Comparison of ENCODE assay signal across 17 cellular contexts in genomic region chr1:61107638-61108037, GRCh38. TPM values are rescaled to one million over a fixed set of nuclear protein-coding genes. Genes with fewer than 3 reads are reported as not detected.
DNase-seq lines count a peak whose midpoint lies in the region; ATAC-seq, FAIRE-seq and TF ChIP-seq lines count a peak whose summit lies in the region.
"Had no signal": no experiment of that assay in that cellular context is flagged by ENCODE, and none has a peak within 500 bp of the region (broad histone marks: within the 10 kb centered on the region; RNA-seq: fewer than 3 reads in every experiment).

No MANE protein-coding gene starts in this region.

- H3K4me2 ChIP-seq in K562 (ENCODE audit: insufficient read depth, low read length), result no peak overlapping the region
- H3K4me2 ChIP-seq: BLaER1 had no signal

- H3K9ac ChIP-seq in K562 (ENCODE audit: insufficient read depth in 1 of 2, low read depth in 2 of 2, low read length in 2 of 2) (no peak overlapping the region), kidney (ENCODE audit: low read length in 2 of 2) (no peak overlapping the region)
- H3K9ac ChIP-seq: BLaER1 had no signal

- CTCF ChIA-PET in K562 (lab: Yijun Ruan, JAX; ENCODE audit: low intra/inter-chr PET ratio), result no interaction called here

- 100% methylated on average over 1 of the region's 1 CpG for WGBS in K562 (ENCODE audit: insufficient coverage, low coverage, missing lambda C conversion rate)
- WGBS in adrenal gland, 4 donors, result 52 to 100% (median 97%) methylated on average over 1 of the region's 1 CpG

- H3K4me3 ChIP-seq in K562, result no peak overlapping the region
- no peak overlapping the region for H3K4me3 ChIP-seq in kidney (ENCODE audit: low read length in 2 of 2)
- no peak overlapping the region for H3K4me3 ChIP-seq in adrenal gland
- H3K4me3 ChIP-seq: BLaER1, HAP-1 had no signal

- H3K9me3 ChIP-seq in K562 (replicated peaks; ENCODE audit: control insufficient read depth, insufficient read depth, low read depth, low read length), result peaks cover 9% of the 10 kb centered on the region
- H3K9me3 ChIP-seq in kidney (ENCODE audit: control insufficient read depth in 1 of 2, low read length in 2 of 2), result peaks cover 0 to 5% of the 10 kb centered on the region in 2 donors
- H3K9me3 ChIP-seq in adrenal gland (replicated peaks in 1 of 3), result peaks cover 0 to 16% (median 0%) of the 10 kb centered on the region in 3 donors
- H3K9me3 ChIP-seq: BLaER1, Caco-2, HAP-1 had no signal

- no peak for TF ChIP-seq CTCF in K562 (IDR thresholded peaks at IDR 0.05 in 2 of 3, conservative IDR thresholded peaks at IDR 0.05 in 1 of 3; ENCODE audit: insufficient read depth in 2 of 3, low read depth in 1 of 3, low read length in 3 of 3)
- no peak for TF ChIP-seq CTCF in kidney (IDR thresholded peaks at IDR 0.05; ENCODE audit: borderline replicate concordance, extremely low read depth, insufficient read depth)
- no peak for TF ChIP-seq CTCF in adrenal gland (IDR thresholded peaks at IDR 0.05)

- H3K27ac ChIP-seq in K562 (ENCODE audit: extremely low read depth, low read depth, low read length) (no peak overlapping the region), kidney (ENCODE audit: low read depth in 2 of 2, low read length in 2 of 2) (no peak overlapping the region), adrenal gland (no peak overlapping the region)
- H3K27ac ChIP-seq: BLaER1, C4-2B had no signal

- intact Hi-C loops in K562 (cut with micrococcal nuclease) (no loop called here), kidney (cut with DNase I) (no loop called here), adrenal gland (cut with DNase I) (no loop called here), left colon (cut with DNase I, micrococcal nuclease) (no loop called here)

- no peak for DNase-seq in K562 (ENCODE audit: extremely low read depth in 1 of 4, low spot score in 3 of 4)
- no peak for DNase-seq in kidney
- DNase-seq in adrenal gland, result no peak
- no peak for DNase-seq in nucleus accumbens (lab: John Stamatoyannopoulos, UW)
- DNase-seq in left colon, result no peak
- DNase-seq: Caco-2; CD4-positive, CD25-positive, alpha-beta regulatory T cell; CD8-positive, alpha-beta T cell; DMS153; DMS79 treated with DMSO at 0.1 percent for 48 hours; GOT3 had no signal

- H3K9me1 ChIP-seq in K562 (ENCODE audit: control insufficient read depth, insufficient read depth, low read length), result no peaks in the 10 kb centered on the region

- TF ChIP-seq POLR2A in K562 (conservative IDR thresholded peaks at IDR 0.05) (no peak), adrenal gland (IDR thresholded peaks at IDR 0.05) (no peak)

- no peak for TF ChIP-seq RAD21 in K562 (CRISPR knock-in tag; conservative IDR thresholded peaks at IDR 0.05 in 1 of 2, IDR thresholded peaks at IDR 0.05 in 1 of 2)

- peaks cover 21% of the 10 kb centered on the region; the same call in 2 of the 3 replicates for H3K36me3 ChIP-seq in K562 (ENCODE audit: control insufficient read depth, insufficient read depth, low read length)
- no peaks in the 10 kb centered on the region for H3K36me3 ChIP-seq in kidney (ENCODE audit: control insufficient read depth in 1 of 2, insufficient read depth in 2 of 2, low read length in 2 of 2)
- no peaks in the 10 kb centered on the region for H3K36me3 ChIP-seq in adrenal gland (replicated peaks in 1 of 2)
- H3K36me3 ChIP-seq: BLaER1, HAP-1 had no signal

- H3K4me1 ChIP-seq in K562 (replicated peaks in 1 of 2; ENCODE audit: control insufficient read depth in 2 of 2, insufficient read depth in 2 of 2, low read length in 2 of 2), result peaks cover 0 to 9% of the 10 kb centered on the region in 2 experiments; a peak in 3 of 5 replicates
- peaks cover 4 to 7% of the 10 kb centered on the region in 2 donors for H3K4me1 ChIP-seq in kidney (ENCODE audit: control insufficient read depth in 1 of 2, insufficient read depth in 1 of 2, low read depth in 1 of 2, low read length in 2 of 2)
- H3K4me1 ChIP-seq in adrenal gland (replicated peaks in 1 of 2), result peaks cover 33 to 69% of the 10 kb centered on the region in 2 donors
- H3K4me1 ChIP-seq: BLaER1, Caco-2 had no signal

- in situ Hi-C loops in K562 (cut with MboI), result no loop called here

- TF ChIP-seq EP300 in K562 (IDR thresholded peaks at IDR 0.05; ENCODE audit: low read length), result no peak

- H3K27me3 ChIP-seq in K562 (ENCODE audit: control insufficient read depth in 2 of 2, insufficient read depth in 2 of 2, low read length in 2 of 2), result no peaks in the 10 kb centered on the region
- H3K27me3 ChIP-seq in adrenal gland, result no peaks in the 10 kb centered on the region
- H3K27me3 ChIP-seq: BLaER1 had no signal

- POLR2A ChIA-PET in K562 (lab: Yijun Ruan, JAX), result no interaction called here

- H4K20me1 ChIP-seq in K562 (replicated peaks; ENCODE audit: control insufficient read depth, insufficient read depth, low read length), result no peaks in the 10 kb centered on the region
- H4K20me1 ChIP-seq: BLaER1 had no signal

- BruUV-seq in K562 (replicated peaks; lab: Mats Ljungman, UMichigan), result no TSS peak

- H2AFZ ChIP-seq in K562 (ENCODE audit: low read depth, low read length), result no peak overlapping the region

- FAIRE-seq in G401.6 (lab: Jason Lieb, UNC) (peak; percentile 72), K562 (lab: Jason Lieb, UNC) (no peak), kidney (lab: Jason Lieb, UNC) (peak; percentile 62)
- FAIRE-seq: GM12892, H54 had no signal

- H3K79me2 ChIP-seq in K562 (ENCODE audit: control insufficient read depth, insufficient read depth, low read length), result peaks cover 98% of the 10 kb centered on the region

- ATAC-seq in K562, result no peak
- no peak for ATAC-seq in left colon
- ATAC-seq: CD8-positive, alpha-beta T cell had no signal

TF ChIP-seq in K562, 482 proteins besides CTCF, POLR2A, EP300 and RAD21 (continues in another document):
- TF ChIP-seq CBX3 (IDR thresholded peaks at IDR 0.05; ENCODE audit: borderline replicate concordance in 1 of 2, low read length in 2 of 2), result peak in 1 of 2 experiments; percentile 89; a peak in 1 of 3 replicates
- peak; percentile 92 for TF ChIP-seq BRD9 (IDR thresholded peaks at IDR 0.05; ENCODE audit: low read depth, partially characterized antibody)
- TF ChIP-seq KLF6 (CRISPR knock-in tag; IDR thresholded peaks at IDR 0.05; ENCODE audit: borderline replicate concordance), result no peak
- TF ChIP-seq ZNF280A (IDR thresholded peaks at IDR 0.05; ENCODE audit: low read depth, partially characterized antibody), result peak; percentile 41
- no peak for TF ChIP-seq RHOXF2B (CRISPR knock-in tag; conservative IDR thresholded peaks at IDR 0.05)
- TF ChIP-seq MAZ (CRISPR knock-in tag; conservative IDR thresholded peaks at IDR 0.05 in 1 of 2, IDR thresholded peaks at IDR 0.05 in 1 of 2), result no peak

RNA-seq across cellular contexts. Expression of gene NFIA, which starts 25.3 kb away (rescaled TPM):
- total RNA-seq in K562 (2011; cell fraction: chromatin; rRNA removed; ENCODE audit: low replicate concordance), result 64.5 and 151 TPM in 2 replicates
- total RNA-seq in K562 (2011; cell fraction: nucleolus; rRNA removed), result 18.0 and 29.1 TPM in 2 replicates
- total RNA-seq in K562 (2011; cell fraction: nucleoplasm; rRNA removed), result 50.7 and 73.9 TPM in 2 replicates
- total RNA-seq in K562 (2014; rRNA removed), result 6.5 and 9.5 TPM in 2 replicates
- 20.3 and 22.6 TPM in 2 replicates for total RNA-seq in K562 (2014; rRNA removed; fragmentation: Illumina TruSeq; extraction: Trizol)
- total RNA-seq in K562 (2015; rRNA removed; fragmentation: Illumina TruSeq; extraction: Trizol), result 16.1 and 16.2 TPM in 2 replicates
- total RNA-seq in K562 (2021), result 24.2 and 24.9 TPM in 2 replicates
- polyA plus RNA-seq in K562 (2011; rRNA removed), result 9.8 and 11.5 TPM in 2 replicates
- polyA plus RNA-seq in K562 (2011; cell fraction: cytosol; rRNA removed), result 12.0 and 15.8 TPM in 2 replicates
- polyA plus RNA-seq in K562 (2011; cell fraction: nucleus; rRNA removed), result 17.4 and 18.8 TPM in 2 replicates
- polyA plus RNA-seq in K562 (2012), result 3.9 and 4.2 TPM in 2 replicates
- polyA plus RNA-seq in K562 (2014; fragmentation: Illumina TruSeq; extraction: Trizol), result 8.5 and 9.1 TPM in 2 replicates
- polyA plus RNA-seq in K562 (2014; fragmentation: Nextera tagmentation; extraction: Ambion mirVana), result 10 to 100 TPM in 1 of 2 experiments, 1 to 10 TPM in 1; 5.3 to 10.1 TPM
- 7.0 and 8.6 TPM in 2 replicates for polyA plus RNA-seq in K562 (2014; rRNA removed)
- polyA minus RNA-seq in K562 (2011; rRNA and poly(A)+ RNA removed), result 37.6 and 46.6 TPM in 2 replicates
- 14.5 and 18.2 TPM in 2 replicates for polyA minus RNA-seq in K562 (2011; cell fraction: cytosol; rRNA and poly(A)+ RNA removed)
- polyA minus RNA-seq in K562 (2011; cell fraction: nucleus; rRNA and poly(A)+ RNA removed), result 45.4 and 75.9 TPM in 2 replicates
- 87.5 TPM for total RNA-seq in kidney
- 4.8 TPM for polyA plus RNA-seq in kidney (ENCODE audit: insufficient read depth, low read depth, low replicate concordance)
- total RNA-seq in adrenal gland, result 100 to 1,000 TPM in 2 of 8 donors, 10 to 100 TPM in 6; 59.3 to 109 (median 90.2) TPM
- 10 to 100 TPM; 15.6 to 26.0 (median 25.0) TPM for polyA plus RNA-seq in adrenal gland
- total RNA-seq in left colon, result 10 to 100 TPM; 51.1 to 51.4 TPM
